In the genomic region with DNA sequence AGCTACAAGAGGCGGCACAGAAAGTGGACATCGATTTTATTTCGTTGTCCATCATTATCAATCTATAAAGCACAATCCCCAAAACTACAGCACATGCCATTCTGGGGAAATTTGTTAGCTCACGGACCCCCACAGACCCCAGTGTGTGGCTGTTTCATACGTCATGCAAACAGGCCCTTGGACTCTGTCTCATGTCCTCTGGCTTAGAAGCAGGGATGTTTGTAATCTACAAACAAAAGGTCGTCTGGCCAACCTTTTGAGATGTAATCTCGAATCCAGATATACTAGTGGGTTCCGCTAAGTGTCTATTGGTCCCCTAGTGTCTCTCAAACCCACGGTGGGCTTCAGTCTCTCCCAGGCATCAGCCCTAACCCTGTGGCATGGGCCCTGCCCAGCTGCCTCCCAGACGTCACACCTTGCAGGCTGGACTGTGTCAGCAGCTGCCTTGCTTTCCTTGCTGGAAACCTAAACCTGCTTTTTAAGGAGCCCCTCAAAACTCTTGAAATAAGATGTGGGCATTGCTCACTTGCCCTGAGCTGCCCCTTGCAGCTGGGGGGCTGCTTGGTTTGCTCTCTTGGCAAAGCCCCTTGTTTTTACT, we compare ENCODE assay signal across 22 cellular contexts.
"Had no signal": no experiment of that assay in that cellular context is flagged by ENCODE, and none has a peak within 500 bp of the region (broad histone marks: within the 10 kb centered on the region; RNA-seq: fewer than 3 reads in every experiment).

No MANE protein-coding gene starts in this region.

- ATAC-seq: activated naive CD4-positive, alpha-beta T cell treated with anti-CD3 and anti-CD28 coated beads, Interleukin-2, amount 50 U/mL, for 72 hours; gastrocnemius medialis; pancreas; psoas muscle; right cardiac atrium; WTC11 had no signal

- H3K4me1 ChIP-seq: colonic mucosa, psoas muscle had no signal

- DNase-seq: activated T-cell treated with anti-CD3 and anti-CD28 coated beads, Interleukin-2, amount 50 U/mL, for 1 hour; central memory CD4-positive, alpha-beta T cell; colonic mucosa; esophagus squamous epithelium; gastrocnemius medialis; head of caudate nucleus; mesendoderm; naive B cell; psoas muscle; right cardiac atrium; stimulated activated CD4-positive, alpha-beta T cell treated with anti-CD3 and anti-CD28 coated beads, Interleukin-1b, Interleukin-23, amount 100 ng/mL, for 48 hours; stomach; T1000; transverse colon had no signal

- H3K27ac Mint-ChIP-seq: activated naive CD4-positive, alpha-beta T cell treated with anti-CD3 and anti-CD28 coated beads, Interleukin-2, amount 50 U/mL, for 72 hours; T-helper 1 cell treated with Interleukin-12 subunit alpha and Interleukin-12 subunit beta and Interleukin-4 antibody, amounts not matched to agents 30 μg/mL and 1 μg/mL, for 36 hours had no signal

- H3K4me3 ChIP-seq: ascending aorta, colonic mucosa, esophagus squamous epithelium, gastrocnemius medialis, pancreas, psoas muscle, skin epidermis, stomach, suprapubic skin, transverse colon, vagina had no signal

- H3K9me3 ChIP-seq: ascending aorta, colonic mucosa, esophagus squamous epithelium, gastrocnemius medialis, pancreas, psoas muscle, stomach, suprapubic skin, transverse colon, vagina had no signal

- H3K27ac ChIP-seq: ascending aorta, colonic mucosa, esophagus squamous epithelium, gastrocnemius medialis, psoas muscle, skin epidermis, stomach, suprapubic skin, transverse colon, vagina had no signal

- H3K27me3 Mint-ChIP-seq: naive B cell had no signal

- H3K27me3 ChIP-seq: ascending aorta, colonic mucosa, esophagus squamous epithelium, gastrocnemius medialis, pancreas, stomach, suprapubic skin, transverse colon, vagina had no signal

- H3K4me3 Mint-ChIP-seq: T-helper 1 cell treated with Interleukin-12 subunit alpha and Interleukin-12 subunit beta and Interleukin-4 antibody, amounts not matched to agents 30 μg/mL and 1 μg/mL, for 36 hours; WTC11 had no signal

- H3K36me3 ChIP-seq: ascending aorta, colonic mucosa, esophagus squamous epithelium, gastrocnemius medialis, pancreas, stomach, suprapubic skin, transverse colon, vagina had no signal

- H3K36me3 Mint-ChIP-seq: activated naive CD4-positive, alpha-beta T cell treated with anti-CD3 and anti-CD28 coated beads, Interleukin-2, amount 50 U/mL, for 72 hours had no signal

- H3K4me1 Mint-ChIP-seq: WTC11 had no signal
